ENCODE assay signal across 1 cellular context in the genomic region with DNA sequence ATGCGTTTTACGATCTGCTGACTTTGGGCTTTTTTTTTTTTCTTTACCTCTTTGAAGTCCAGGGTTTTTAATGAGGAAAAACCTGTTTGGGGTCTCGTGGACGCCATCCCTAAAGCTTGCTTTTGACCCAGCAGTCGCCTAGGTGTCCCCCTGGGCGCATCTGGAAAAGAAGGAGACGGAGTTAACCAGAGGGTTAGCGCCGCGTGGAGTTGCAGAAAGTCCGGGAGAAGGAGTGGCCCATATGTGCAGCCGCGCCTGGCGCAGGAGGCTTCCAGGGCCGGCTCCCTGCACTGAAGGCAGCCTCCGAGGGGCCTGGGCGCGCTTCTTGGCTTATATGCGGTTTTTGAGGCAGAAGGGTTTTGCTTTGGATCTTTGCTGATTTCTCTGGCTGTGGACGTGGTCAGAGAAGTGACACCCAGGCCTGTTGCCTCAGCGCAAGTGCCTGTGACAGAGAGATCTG.
TF ChIP-seq lines count a peak whose summit lies in the region.

No MANE protein-coding gene starts in this region.

TF ChIP-seq in HepG2, 621 proteins besides CTCF, POLR2A, EP300 and RAD21 (continued from another document and continues in another):
- TF ChIP-seq, protein P1, sequence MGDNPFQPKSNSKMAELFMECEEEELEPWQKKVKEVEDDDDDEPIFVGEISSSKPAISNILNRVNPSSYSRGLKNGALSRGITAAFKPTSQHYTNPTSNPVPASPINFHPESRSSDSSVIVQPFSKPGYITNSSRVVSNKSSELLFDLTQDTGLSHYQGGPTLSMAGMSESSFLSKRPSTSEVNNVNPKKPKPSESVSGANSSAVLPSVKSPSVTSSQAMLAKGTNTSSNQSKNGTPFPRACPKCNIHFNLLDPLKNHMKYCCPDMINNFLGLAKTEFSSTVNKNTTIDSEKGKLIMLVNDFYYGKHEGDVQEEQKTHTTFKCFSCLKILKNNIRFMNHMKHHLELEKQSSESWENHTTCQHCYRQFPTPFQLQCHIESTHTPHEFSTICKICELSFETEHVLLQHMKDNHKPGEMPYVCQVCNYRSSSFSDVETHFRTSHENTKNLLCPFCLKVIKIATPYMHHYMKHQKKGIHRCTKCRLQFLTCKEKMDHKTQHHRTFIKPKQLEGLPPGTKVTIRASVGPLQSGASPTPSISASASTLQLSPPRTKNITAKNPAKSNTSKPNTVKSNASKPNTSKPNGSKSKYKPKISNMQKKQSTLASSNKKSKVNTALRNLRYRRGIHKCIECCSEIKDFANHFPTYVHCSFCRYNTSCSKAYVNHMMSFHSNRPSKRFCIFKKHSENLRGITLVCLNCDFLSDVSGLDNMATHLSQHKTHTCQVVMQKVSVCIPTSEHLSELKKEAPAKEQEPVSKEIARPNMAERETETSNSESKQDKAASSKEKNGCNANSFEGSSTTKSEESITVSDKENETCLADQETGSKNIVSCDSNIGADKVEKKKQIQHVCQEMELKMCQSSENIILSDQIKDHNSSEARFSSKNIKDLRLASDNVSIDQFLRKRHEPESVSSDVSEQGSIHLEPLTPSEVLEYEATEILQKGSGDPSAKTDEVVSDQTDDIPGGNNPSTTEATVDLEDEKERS (CRISPR knock-in tag; IDR thresholded peaks at IDR 0.05), result no peak; the same call in 1 of the 2 replicates
- TF ChIP-seq HMG20B (CRISPR knock-in tag; conservative IDR thresholded peaks at IDR 0.05), result no peak
- TF ChIP-seq GZF1 (CRISPR knock-in tag; IDR thresholded peaks at IDR 0.05), result no peak
- TF ChIP-seq ZNF282 (IDR thresholded peaks at IDR 0.05; ENCODE audit: partially characterized antibody), result no peak
- TF ChIP-seq, protein P2, sequence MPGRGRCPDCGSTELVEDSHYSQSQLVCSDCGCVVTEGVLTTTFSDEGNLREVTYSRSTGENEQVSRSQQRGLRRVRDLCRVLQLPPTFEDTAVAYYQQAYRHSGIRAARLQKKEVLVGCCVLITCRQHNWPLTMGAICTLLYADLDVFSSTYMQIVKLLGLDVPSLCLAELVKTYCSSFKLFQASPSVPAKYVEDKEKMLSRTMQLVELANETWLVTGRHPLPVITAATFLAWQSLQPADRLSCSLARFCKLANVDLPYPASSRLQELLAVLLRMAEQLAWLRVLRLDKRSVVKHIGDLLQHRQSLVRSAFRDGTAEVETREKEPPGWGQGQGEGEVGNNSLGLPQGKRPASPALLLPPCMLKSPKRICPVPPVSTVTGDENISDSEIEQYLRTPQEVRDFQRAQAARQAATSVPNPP (CRISPR knock-in tag; IDR thresholded peaks at IDR 0.05), result no peak
- TF ChIP-seq ZSCAN21 (CRISPR knock-in tag; IDR thresholded peaks at IDR 0.05; ENCODE audit: borderline replicate concordance), result no peak
- no peak for TF ChIP-seq KLF12 (CRISPR knock-in tag; IDR thresholded peaks at IDR 0.05; ENCODE audit: borderline replicate concordance)
- TF ChIP-seq FOXM1 (CRISPR knock-in tag; IDR thresholded peaks at IDR 0.05), result no peak
- TF ChIP-seq, protein P3, sequence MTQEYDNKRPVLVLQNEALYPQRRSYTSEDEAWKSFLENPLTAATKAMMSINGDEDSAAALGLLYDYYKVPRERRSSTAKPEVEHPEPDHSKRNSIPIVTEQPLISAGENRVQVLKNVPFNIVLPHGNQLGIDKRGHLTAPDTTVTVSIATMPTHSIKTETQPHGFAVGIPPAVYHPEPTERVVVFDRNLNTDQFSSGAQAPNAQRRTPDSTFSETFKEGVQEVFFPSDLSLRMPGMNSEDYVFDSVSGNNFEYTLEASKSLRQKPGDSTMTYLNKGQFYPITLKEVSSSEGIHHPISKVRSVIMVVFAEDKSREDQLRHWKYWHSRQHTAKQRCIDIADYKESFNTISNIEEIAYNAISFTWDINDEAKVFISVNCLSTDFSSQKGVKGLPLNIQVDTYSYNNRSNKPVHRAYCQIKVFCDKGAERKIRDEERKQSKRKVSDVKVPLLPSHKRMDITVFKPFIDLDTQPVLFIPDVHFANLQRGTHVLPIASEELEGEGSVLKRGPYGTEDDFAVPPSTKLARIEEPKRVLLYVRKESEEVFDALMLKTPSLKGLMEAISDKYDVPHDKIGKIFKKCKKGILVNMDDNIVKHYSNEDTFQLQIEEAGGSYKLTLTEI (CRISPR knock-in tag; conservative IDR thresholded peaks at IDR 0.05), result no peak
- TF ChIP-seq, protein P4, sequence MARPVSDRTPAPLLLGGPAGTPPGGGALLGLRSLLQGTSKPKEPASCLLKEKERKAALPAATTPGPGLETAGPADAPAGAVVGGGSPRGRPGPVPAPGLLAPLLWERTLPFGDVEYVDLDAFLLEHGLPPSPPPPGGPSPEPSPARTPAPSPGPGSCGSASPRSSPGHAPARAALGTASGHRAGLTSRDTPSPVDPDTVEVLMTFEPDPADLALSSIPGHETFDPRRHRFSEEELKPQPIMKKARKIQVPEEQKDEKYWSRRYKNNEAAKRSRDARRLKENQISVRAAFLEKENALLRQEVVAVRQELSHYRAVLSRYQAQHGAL (CRISPR knock-in tag; IDR thresholded peaks at IDR 0.05; ENCODE audit: not compliant biosample characterization), result no peak
- TF ChIP-seq, protein P5, sequence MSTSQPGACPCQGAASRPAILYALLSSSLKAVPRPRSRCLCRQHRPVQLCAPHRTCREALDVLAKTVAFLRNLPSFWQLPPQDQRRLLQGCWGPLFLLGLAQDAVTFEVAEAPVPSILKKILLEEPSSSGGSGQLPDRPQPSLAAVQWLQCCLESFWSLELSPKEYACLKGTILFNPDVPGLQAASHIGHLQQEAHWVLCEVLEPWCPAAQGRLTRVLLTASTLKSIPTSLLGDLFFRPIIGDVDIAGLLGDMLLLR (CRISPR knock-in tag; IDR thresholded peaks at IDR 0.05), result no peak
- TF ChIP-seq ZNF30 (CRISPR knock-in tag; IDR thresholded peaks at IDR 0.05), result no peak
- TF ChIP-seq ZNF234 (CRISPR knock-in tag; conservative IDR thresholded peaks at IDR 0.05), result no peak
- no peak; the same call in 1 of the 2 replicates for TF ChIP-seq SRY (CRISPR knock-in tag; IDR thresholded peaks at IDR 0.05)
- TF ChIP-seq, protein P6, sequence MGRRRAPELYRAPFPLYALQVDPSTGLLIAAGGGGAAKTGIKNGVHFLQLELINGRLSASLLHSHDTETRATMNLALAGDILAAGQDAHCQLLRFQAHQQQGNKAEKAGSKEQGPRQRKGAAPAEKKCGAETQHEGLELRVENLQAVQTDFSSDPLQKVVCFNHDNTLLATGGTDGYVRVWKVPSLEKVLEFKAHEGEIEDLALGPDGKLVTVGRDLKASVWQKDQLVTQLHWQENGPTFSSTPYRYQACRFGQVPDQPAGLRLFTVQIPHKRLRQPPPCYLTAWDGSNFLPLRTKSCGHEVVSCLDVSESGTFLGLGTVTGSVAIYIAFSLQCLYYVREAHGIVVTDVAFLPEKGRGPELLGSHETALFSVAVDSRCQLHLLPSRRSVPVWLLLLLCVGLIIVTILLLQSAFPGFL (CRISPR knock-in tag; IDR thresholded peaks at IDR 0.05), result no peak
- no peak for TF ChIP-seq TBX3 (IDR thresholded peaks at IDR 0.05; ENCODE audit: borderline replicate concordance)
- no peak for TF ChIP-seq GABPB1 (CRISPR knock-in tag; IDR thresholded peaks at IDR 0.05)
- TF ChIP-seq, protein P7, sequence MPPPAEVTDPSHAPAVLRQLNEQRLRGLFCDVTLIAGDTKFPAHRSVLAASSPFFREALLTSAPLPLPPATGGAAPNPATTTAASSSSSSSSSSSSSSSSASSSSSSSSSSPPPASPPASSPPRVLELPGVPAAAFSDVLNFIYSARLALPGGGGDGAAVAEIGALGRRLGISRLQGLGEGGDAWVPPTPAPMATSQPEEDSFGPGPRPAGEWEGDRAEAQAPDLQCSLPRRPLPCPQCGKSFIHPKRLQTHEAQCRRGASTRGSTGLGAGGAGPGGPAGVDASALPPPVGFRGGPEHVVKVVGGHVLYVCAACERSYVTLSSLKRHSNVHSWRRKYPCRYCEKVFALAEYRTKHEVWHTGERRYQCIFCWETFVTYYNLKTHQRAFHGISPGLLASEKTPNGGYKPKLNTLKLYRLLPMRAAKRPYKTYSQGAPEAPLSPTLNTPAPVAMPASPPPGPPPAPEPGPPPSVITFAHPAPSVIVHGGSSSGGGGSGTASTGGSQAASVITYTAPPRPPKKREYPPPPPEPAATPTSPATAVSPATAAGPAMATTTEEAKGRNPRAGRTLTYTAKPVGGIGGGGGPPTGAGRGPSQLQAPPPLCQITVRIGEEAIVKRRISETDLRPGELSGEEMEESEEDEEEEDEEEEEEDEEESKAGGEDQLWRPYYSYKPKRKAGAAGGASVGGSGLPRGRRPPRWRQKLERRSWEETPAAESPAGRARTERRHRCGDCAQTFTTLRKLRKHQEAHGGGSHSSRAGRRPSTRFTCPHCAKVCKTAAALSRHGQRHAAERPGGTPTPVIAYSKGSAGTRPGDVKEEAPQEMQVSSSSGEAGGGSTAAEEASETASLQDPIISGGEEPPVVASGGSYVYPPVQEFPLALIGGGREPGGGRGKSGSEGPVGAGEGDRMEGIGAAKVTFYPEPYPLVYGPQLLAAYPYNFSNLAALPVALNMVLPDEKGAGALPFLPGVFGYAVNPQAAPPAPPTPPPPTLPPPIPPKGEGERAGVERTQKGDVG (CRISPR knock-in tag; IDR thresholded peaks at IDR 0.05; ENCODE audit: borderline replicate concordance), result no peak
- no peak for TF ChIP-seq ZNF891 (CRISPR knock-in tag; IDR thresholded peaks at IDR 0.05)
- TF ChIP-seq ZNF256 (CRISPR knock-in tag; conservative IDR thresholded peaks at IDR 0.05), result 0 out of 2 replicates have a peak, but pooled peaks have one; percentile 8
- TF ChIP-seq JDP2 (CRISPR knock-in tag; IDR thresholded peaks at IDR 0.05; ENCODE audit: borderline replicate concordance), result no peak
- TF ChIP-seq ZNF720 (CRISPR knock-in tag; IDR thresholded peaks at IDR 0.05), result no peak
- no peak for TF ChIP-seq NFE2L2 (IDR thresholded peaks at IDR 0.05; ENCODE audit: low read length)
- no peak; the same call in 1 of the 2 replicates for TF ChIP-seq ZNF598 (CRISPR knock-in tag; IDR thresholded peaks at IDR 0.05; ENCODE audit: borderline replicate concordance)
- no peak for TF ChIP-seq TAF1 (CRISPR knock-in tag; IDR thresholded peaks at IDR 0.05)
- no peak for TF ChIP-seq ZNF260 (CRISPR knock-in tag; IDR thresholded peaks at IDR 0.05; ENCODE audit: borderline replicate concordance, low read depth)
- no peak for TF ChIP-seq HMGA1 (CRISPR knock-in tag; conservative IDR thresholded peaks at IDR 0.05)
- no peak for TF ChIP-seq ZNF550 (CRISPR knock-in tag; IDR thresholded peaks at IDR 0.05; ENCODE audit: borderline replicate concordance)
- TF ChIP-seq ZC3H13 (CRISPR knock-in tag; IDR thresholded peaks at IDR 0.05), result no peak
- peak; percentile 41 for TF ChIP-seq PHF8 (CRISPR knock-in tag; IDR thresholded peaks at IDR 0.05)
- no peak for TF ChIP-seq TP53 (CRISPR knock-in tag; conservative IDR thresholded peaks at IDR 0.05)
- TF ChIP-seq THAP11 (CRISPR knock-in tag; IDR thresholded peaks at IDR 0.05), result no peak
- TF ChIP-seq NR2C2 (CRISPR knock-in tag; IDR thresholded peaks at IDR 0.05; ENCODE audit: borderline replicate concordance), result 0 out of 2 replicates have a peak, but pooled peaks have one; percentile 20
- TF ChIP-seq, protein P8, sequence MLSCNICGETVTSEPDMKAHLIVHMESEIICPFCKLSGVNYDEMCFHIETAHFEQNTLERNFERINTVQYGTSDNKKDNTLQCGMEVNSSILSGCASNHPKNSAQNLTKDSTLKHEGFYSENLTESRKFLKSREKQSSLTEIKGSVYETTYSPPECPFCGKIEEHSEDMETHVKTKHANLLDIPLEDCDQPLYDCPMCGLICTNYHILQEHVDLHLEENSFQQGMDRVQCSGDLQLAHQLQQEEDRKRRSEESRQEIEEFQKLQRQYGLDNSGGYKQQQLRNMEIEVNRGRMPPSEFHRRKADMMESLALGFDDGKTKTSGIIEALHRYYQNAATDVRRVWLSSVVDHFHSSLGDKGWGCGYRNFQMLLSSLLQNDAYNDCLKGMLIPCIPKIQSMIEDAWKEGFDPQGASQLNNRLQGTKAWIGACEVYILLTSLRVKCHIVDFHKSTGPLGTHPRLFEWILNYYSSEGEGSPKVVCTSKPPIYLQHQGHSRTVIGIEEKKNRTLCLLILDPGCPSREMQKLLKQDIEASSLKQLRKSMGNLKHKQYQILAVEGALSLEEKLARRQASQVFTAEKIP (CRISPR knock-in tag; IDR thresholded peaks at IDR 0.05; ENCODE audit: borderline replicate concordance), result no peak
- no peak for TF ChIP-seq MED8 (CRISPR knock-in tag; IDR thresholded peaks at IDR 0.05; ENCODE audit: insufficient replicate concordance)
- TF ChIP-seq, protein P9, sequence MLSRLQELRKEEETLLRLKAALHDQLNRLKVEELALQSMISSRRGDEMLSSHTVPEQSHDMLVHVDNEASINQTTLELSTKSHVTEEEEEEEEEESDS (CRISPR knock-in tag; IDR thresholded peaks at IDR 0.05; ENCODE audit: borderline replicate concordance), result no peak
- TF ChIP-seq PITX1 (CRISPR knock-in tag; IDR thresholded peaks at IDR 0.05), result no peak
- TF ChIP-seq, protein P10, sequence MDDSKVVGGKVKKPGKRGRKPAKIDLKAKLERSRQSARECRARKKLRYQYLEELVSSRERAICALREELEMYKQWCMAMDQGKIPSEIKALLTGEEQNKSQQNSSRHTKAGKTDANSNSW (CRISPR knock-in tag; IDR thresholded peaks at IDR 0.05; ENCODE audit: borderline replicate concordance), result no peak
- TF ChIP-seq ZNF496 (CRISPR knock-in tag; IDR thresholded peaks at IDR 0.05; ENCODE audit: insufficient replicate concordance), result no peak
- TF ChIP-seq SIX1 (CRISPR knock-in tag; IDR thresholded peaks at IDR 0.05; ENCODE audit: borderline replicate concordance), result 0 out of 2 replicates have a peak, but pooled peaks have one; percentile 14
- no peak for TF ChIP-seq FOSL2 (CRISPR knock-in tag; IDR thresholded peaks at IDR 0.05)
- TF ChIP-seq, protein P11, sequence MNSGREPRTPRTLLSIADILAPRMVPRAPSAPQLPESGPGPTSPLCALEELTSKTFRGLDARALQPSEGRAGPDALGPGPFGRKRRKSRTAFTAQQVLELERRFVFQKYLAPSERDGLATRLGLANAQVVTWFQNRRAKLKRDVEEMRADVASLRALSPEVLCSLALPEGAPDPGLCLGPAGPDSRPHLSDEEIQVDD (CRISPR knock-in tag; IDR thresholded peaks at IDR 0.05; ENCODE audit: borderline replicate concordance), result no peak
- TF ChIP-seq CREB1 (IDR thresholded peaks at IDR 0.05), result no peak
- TF ChIP-seq CREB1 (CRISPR knock-in tag; IDR thresholded peaks at IDR 0.05), result no peak
- TF ChIP-seq GATAD2A (CRISPR knock-in tag; IDR thresholded peaks at IDR 0.05), result no peak
- TF ChIP-seq CC2D1A (CRISPR knock-in tag; IDR thresholded peaks at IDR 0.05), result no peak
- no peak for TF ChIP-seq PHB2 (IDR thresholded peaks at IDR 0.05; ENCODE audit: partially characterized antibody)
- no peak for TF ChIP-seq SNAPC2 (CRISPR knock-in tag; IDR thresholded peaks at IDR 0.05)
- no peak for TF ChIP-seq ZSCAN25 (CRISPR knock-in tag; IDR thresholded peaks at IDR 0.05)
- no peak for TF ChIP-seq KDM3A (CRISPR knock-in tag; IDR thresholded peaks at IDR 0.05; ENCODE audit: low read depth)
- TF ChIP-seq, protein P12, sequence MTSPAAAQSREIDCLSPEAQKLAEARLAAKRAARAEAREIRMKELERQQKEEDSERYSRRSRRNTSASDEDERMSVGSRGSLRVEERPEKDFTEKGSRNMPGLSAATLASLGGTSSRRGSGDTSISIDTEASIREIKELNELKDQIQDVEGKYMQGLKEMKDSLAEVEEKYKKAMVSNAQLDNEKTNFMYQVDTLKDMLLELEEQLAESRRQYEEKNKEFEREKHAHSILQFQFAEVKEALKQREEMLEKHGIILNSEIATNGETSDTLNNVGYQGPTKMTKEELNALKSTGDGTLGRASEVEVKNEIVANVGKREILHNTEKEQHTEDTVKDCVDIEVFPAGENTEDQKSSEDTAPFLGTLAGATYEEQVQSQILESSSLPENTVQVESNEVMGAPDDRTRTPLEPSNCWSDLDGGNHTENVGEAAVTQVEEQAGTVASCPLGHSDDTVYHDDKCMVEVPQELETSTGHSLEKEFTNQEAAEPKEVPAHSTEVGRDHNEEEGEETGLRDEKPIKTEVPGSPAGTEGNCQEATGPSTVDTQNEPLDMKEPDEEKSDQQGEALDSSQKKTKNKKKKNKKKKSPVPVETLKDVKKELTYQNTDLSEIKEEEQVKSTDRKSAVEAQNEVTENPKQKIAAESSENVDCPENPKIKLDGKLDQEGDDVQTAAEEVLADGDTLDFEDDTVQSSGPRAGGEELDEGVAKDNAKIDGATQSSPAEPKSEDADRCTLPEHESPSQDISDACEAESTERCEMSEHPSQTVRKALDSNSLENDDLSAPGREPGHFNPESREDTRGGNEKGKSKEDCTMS (CRISPR knock-in tag; conservative IDR thresholded peaks at IDR 0.05), result no peak
